Comparison of ENCODE assay signal across 9 cellular contexts in the genomic region with DNA sequence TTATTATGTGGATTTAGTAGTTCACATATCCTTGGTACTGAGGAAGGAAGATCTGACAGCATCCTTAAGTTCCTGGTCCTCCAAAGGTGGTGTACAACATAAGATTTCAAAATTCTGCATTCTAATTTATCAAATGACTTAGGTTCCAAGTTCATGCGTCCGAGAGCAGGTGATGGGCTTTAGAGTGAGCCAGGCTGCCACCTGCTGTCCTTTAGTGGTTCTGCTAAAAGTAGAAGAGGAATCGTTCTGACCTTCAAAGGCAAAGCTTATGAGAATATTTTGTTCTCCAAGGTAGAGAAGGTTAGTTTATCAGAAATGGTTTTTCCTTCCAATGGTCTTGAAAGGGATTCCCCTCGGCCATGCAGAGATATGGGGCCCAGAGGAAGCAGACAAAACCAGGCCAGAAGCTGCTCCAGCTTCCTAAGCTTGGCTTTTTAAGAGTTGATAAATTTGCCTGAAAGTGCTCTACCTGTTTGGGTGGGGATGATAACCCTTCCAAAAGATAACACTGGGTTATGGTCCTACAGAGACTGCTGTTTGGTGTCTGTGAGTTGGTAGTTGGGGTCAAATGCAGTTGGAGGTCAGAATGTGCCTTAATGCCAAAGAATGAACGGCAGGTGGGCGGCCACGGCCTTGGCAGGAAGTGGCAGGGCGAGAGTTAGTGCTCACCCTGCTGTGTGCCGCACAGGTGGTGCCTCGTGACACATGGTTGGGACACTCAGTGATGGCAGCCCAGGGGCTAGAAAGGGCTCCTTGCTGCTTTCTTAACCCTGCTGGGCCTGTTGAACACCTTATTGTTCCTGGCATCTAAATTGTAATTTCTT. TPM values are rescaled to one million over a fixed set of nuclear protein-coding genes. Genes with fewer than 3 reads are reported as not detected.
DNase-seq lines count a peak whose midpoint lies in the region; ATAC-seq and FAIRE-seq lines count a peak whose summit lies in the region.
"Had no signal": no experiment of that assay in that cellular context is flagged by ENCODE, and none has a peak within 500 bp of the region (broad histone marks: within the 10 kb centered on the region; RNA-seq: fewer than 3 reads in every experiment).

No MANE protein-coding gene starts in this region.

- peak; percentile 79 for DNase-seq in ELR (ENCODE audit: low read depth)
- DNase-seq in MV-4-11 (lab: John Stamatoyannopoulos, UW), result peak; percentile 69
- peak; percentile 83 for DNase-seq in SW480 (ENCODE audit: low spot score)
- DNase-seq in right cardiac atrium, result peak in 2 of 3 donors; percentile 59 to 83
- DNase-seq in small intestine, result peak; percentile 79
- DNase-seq in foreskin melanocyte, result no peak

- peak in 1 of 2 donors; percentile 20 for ATAC-seq in right cardiac atrium
- no peak for ATAC-seq in GM18909 (IDR thresholded peaks at IDR 0.05; ENCODE audit: poor library complexity, unreplicated experiment)

- H3K4me1 ChIP-seq in right cardiac atrium (ENCODE audit: control insufficient read depth, insufficient read depth, low read length) (no peaks in the 10 kb centered on the region), small intestine (ENCODE audit: control insufficient read depth in 2 of 2, insufficient read depth in 1 of 2, low read depth in 1 of 2, low read length in 1 of 2) (peaks cover 0 to 2% of the 10 kb centered on the region in 2 donors)

- peaks cover 0 to 3% of the 10 kb centered on the region in 2 donors for H3K36me3 ChIP-seq in small intestine (ENCODE audit: control insufficient read depth in 2 of 2, insufficient read depth in 2 of 2, low read length in 2 of 2)

- H3K27me3 ChIP-seq in right cardiac atrium (ENCODE audit: control insufficient read depth, insufficient read depth) (no peaks in the 10 kb centered on the region), small intestine (ENCODE audit: control insufficient read depth in 2 of 2, insufficient read depth in 2 of 2, low read length in 2 of 2) (no peaks in the 10 kb centered on the region)

- 46% methylated on average over 10 of the region's 10 CpGs for WGBS in right cardiac atrium
- WGBS in small intestine, 3 donors, result 19 to 37% (median 28%) methylated on average over 10 of the region's 10 CpGs

- H3K9me3 ChIP-seq in right cardiac atrium (ENCODE audit: control insufficient read depth, low read length), result no peaks in the 10 kb centered on the region
- H3K9me3 ChIP-seq in small intestine (ENCODE audit: control insufficient read depth, low read depth), result no peaks in the 10 kb centered on the region

- intact Hi-C loops in right cardiac atrium (cut with DNase I), result loop anchor here in 3 of 4 donors (2.0 kb wide), 1 partner anchor 139 kb away; no protein-coding TSS in a partner anchor

- peak; percentile 71 for FAIRE-seq in small intestine (lab: Jason Lieb, UNC)

- H3K27ac ChIP-seq in angular gyrus (ENCODE audit: low read depth, low read length) (peak overlapping the region; percentile 82), right cardiac atrium (ENCODE audit: low read length) (no peak overlapping the region), small intestine (ENCODE audit: low read depth in 1 of 2, low read length in 1 of 2) (no peak overlapping the region)

- H3K4me3 ChIP-seq in right cardiac atrium (ENCODE audit: low read length), result no peak overlapping the region
- no peak overlapping the region for H3K4me3 ChIP-seq in small intestine (ENCODE audit: low read depth in 1 of 2, low read length in 2 of 2)

RNA-seq across cellular contexts. Expression of a gene that starts 29.0 kb away (rescaled TPM):
- not detected for total RNA-seq in right cardiac atrium
- polyA plus RNA-seq in right cardiac atrium, result not detected
- under 1 TPM in 1 of 3 donors, not detected in 2; 0.03 TPM for polyA plus RNA-seq in small intestine
- total RNA-seq: aorta had no signal
- polyA plus RNA-seq: aorta had no signal
